11 cellular contexts compared by ENCODE assay signal in genomic region chr7:18290223-18290622, GRCh38.
DNase-seq lines count a peak whose midpoint lies in the region; ATAC-seq, FAIRE-seq and TF ChIP-seq lines count a peak whose summit lies in the region.
"Had no signal": no experiment of that assay in that cellular context is flagged by ENCODE, and none has a peak within 500 bp of the region (broad histone marks: within the 10 kb centered on the region; RNA-seq: fewer than 3 reads in every experiment).

No MANE protein-coding gene starts in this region.

- H3K4me3 ChIP-seq in Peyer's patch (peak overlapping the region in 3 of 4 donors; percentile 1 to 8 (median 6)), small intestine (ENCODE audit: low read depth in 1 of 2, low read length in 2 of 2) (no peak overlapping the region), SK-N-SH (ENCODE audit: low read depth in 2 of 2, low read length in 1 of 2) (no peak overlapping the region), SJCRH30 (no peak overlapping the region)

- ATAC-seq in GM19438 (IDR thresholded peaks at IDR 0.05; ENCODE audit: low read depth, unreplicated experiment) (peak; percentile 69), HG03095 (IDR thresholded peaks at IDR 0.05; ENCODE audit: unreplicated experiment) (peak; percentile 78)
- ATAC-seq: activated T-cell treated with anti-CD3 and anti-CD28 coated beads, Interleukin-2, amount 50 U/mL, for 72 hours; Panc1 had no signal

- no peak overlapping the region for H2AFZ ChIP-seq in SK-N-SH (ENCODE audit: low read depth)

- no peak overlapping the region for H3K4me2 ChIP-seq in SK-N-SH

- no peak for FAIRE-seq in small intestine (lab: Jason Lieb, UNC)
- FAIRE-seq: endometrium had no signal

- H3K27ac ChIP-seq in Peyer's patch (no peak overlapping the region), small intestine (ENCODE audit: low read depth in 1 of 2, low read length in 1 of 2) (no peak overlapping the region), SK-N-SH (ENCODE audit: low read depth in 2 of 2, low read length in 1 of 2) (no peak overlapping the region), SJCRH30 (no peak overlapping the region)

- no peaks in the 10 kb centered on the region for H4K20me1 ChIP-seq in SK-N-SH (ENCODE audit: insufficient read depth)

- no peak overlapping the region for H3K9ac ChIP-seq in SK-N-SH

- H3K9me3 ChIP-seq in Peyer's patch (no peaks in the 10 kb centered on the region), small intestine (ENCODE audit: control insufficient read depth, low read depth) (no peaks in the 10 kb centered on the region), SK-N-SH (no peaks in the 10 kb centered on the region), SJCRH30 (replicated peaks) (no peaks in the 10 kb centered on the region)

- no peak for TF ChIP-seq CTCF in Peyer's patch (IDR thresholded peaks at IDR 0.05)
- no peak for TF ChIP-seq CTCF in SK-N-SH (IDR thresholded peaks at IDR 0.05)

- TF ChIP-seq POLR2A in Peyer's patch (IDR thresholded peaks at IDR 0.05), result no peak

- DNase-seq in Peyer's patch, result no peak
- DNase-seq in small intestine, result peak; percentile 9
- DNase-seq in SK-N-SH, result no peak
- no peak for DNase-seq in UCSD-AML1 (lab: John Stamatoyannopoulos, UW; ENCODE audit: unreplicated experiment)
- no peak for DNase-seq in stimulated activated CD4-positive, alpha-beta T cell treated with anti-CD3 and anti-CD28 coated beads, Interleukin-12 subunit alpha, Interleukin-12 subunit beta, amount 100 ng/mL, for 4 hours
- DNase-seq in SJCRH30, result no peak
- DNase-seq: activated T-cell treated with anti-CD3 and anti-CD28 coated beads, Interleukin-2, amount 50 U/mL, for 72 hours had no signal

- CTCF ChIA-PET in SK-N-SH (lab: Yijun Ruan, JAX), result interaction anchor here (1.0 to 1.9 kb wide), 5 partner anchors 10 to 520 kb away, joined by 3 to 5 read pairs (median 3); no protein-coding TSS in a partner anchor

- no peak for TF ChIP-seq RAD21 in SK-N-SH (IDR thresholded peaks at IDR 0.05; ENCODE audit: low read length)

- no peaks in the 10 kb centered on the region for H3K9me2 ChIP-seq in SK-N-SH

- H3K79me2 ChIP-seq in SK-N-SH (ENCODE audit: insufficient read depth), result no peaks in the 10 kb centered on the region

- H3K36me3 ChIP-seq in Peyer's patch (no peaks in the 10 kb centered on the region), small intestine (ENCODE audit: control insufficient read depth in 2 of 2, insufficient read depth in 2 of 2, low read length in 2 of 2) (no peaks in the 10 kb centered on the region), SK-N-SH (replicated peaks in 1 of 2; ENCODE audit: control insufficient read depth in 1 of 2, insufficient read depth in 2 of 2, low read length in 1 of 2) (no peaks in the 10 kb centered on the region), SJCRH30 (no peaks in the 10 kb centered on the region)

- POLR2A ChIA-PET in SK-N-SH (lab: Yijun Ruan, JAX), result no interaction called here

- H3K4me1 ChIP-seq in Peyer's patch (no peaks in the 10 kb centered on the region), small intestine (ENCODE audit: control insufficient read depth in 2 of 2, insufficient read depth in 1 of 2, low read depth in 1 of 2, low read length in 1 of 2) (no peaks in the 10 kb centered on the region), SK-N-SH (ENCODE audit: control insufficient read depth in 1 of 2, insufficient read depth in 2 of 2, low read depth in 1 of 2, low read length in 1 of 2) (peaks cover 0 to 2% of the 10 kb centered on the region in 2 experiments; a peak in 2 of 4 replicates), SJCRH30 (no peaks in the 10 kb centered on the region)

- no peak for TF ChIP-seq EP300 in SK-N-SH (IDR thresholded peaks at IDR 0.05; ENCODE audit: borderline replicate concordance in 1 of 2, low read depth in 1 of 2, low read length in 1 of 2)

- no peaks in the 10 kb centered on the region for H3K27me3 ChIP-seq in Peyer's patch
- H3K27me3 ChIP-seq in small intestine (ENCODE audit: control insufficient read depth in 2 of 2, insufficient read depth in 2 of 2, low read length in 2 of 2), result no peaks in the 10 kb centered on the region
- H3K27me3 ChIP-seq in SK-N-SH (ENCODE audit: insufficient read depth), result no peaks in the 10 kb centered on the region; the same call in 1 of the 2 replicates
- H3K27me3 ChIP-seq in SJCRH30, result peaks cover 5% of the 10 kb centered on the region; the same call in 1 of the 2 replicates

- no peaks in the 10 kb centered on the region for H3F3A ChIP-seq in SK-N-SH (replicated peaks; ENCODE audit: insufficient read depth)

- 41 to 54% (median 48%) methylated on average over 5 of the region's 5 CpGs for WGBS in small intestine, 3 donors
- 11% methylated on average over 5 of the region's 5 CpGs for WGBS in SK-N-SH (ENCODE audit: low lambda C conversion rate)

TF ChIP-seq in SK-N-SH, 30 proteins besides CTCF, POLR2A, EP300 and RAD21:
- TF ChIP-seq FOSL2 (IDR thresholded peaks at IDR 0.05; ENCODE audit: borderline replicate concordance, low read depth), result no peak
- no peak for TF ChIP-seq TEAD4 (IDR thresholded peaks at IDR 0.05; ENCODE audit: borderline replicate concordance, insufficient read depth)

Comparison
In these comparisons a context has a peak if more than half of its experiments do, and no peak if none do; other contexts are left out.
1. H3K4me3 ChIP-seq: peak in Peyer's patch (3 of 4); none in small intestine (0 of 2), SK-N-SH (0 of 2) and SJCRH30 (single experiment).